Comparison of ENCODE assay signal across 7 cellular contexts in genomic region chr16:31072540-31073072, GRCh38. TPM values are rescaled to one million over a fixed set of nuclear protein-coding genes. Genes with fewer than 3 reads are reported as not detected.
DNase-seq lines count a peak whose midpoint lies in the region; ATAC-seq and TF ChIP-seq lines count a peak whose summit lies in the region.

No MANE protein-coding gene starts in this region.

- H3K4me3 ChIP-seq in GM06990 (replicated peaks; ENCODE audit: low read depth, low read length) (peak overlapping the region; percentile 89), HUES6 (ENCODE audit: low read depth, low read length) (peak overlapping the region; percentile 97), fibroblast of pulmonary artery (replicated peaks; ENCODE audit: low read depth, low read length) (peak overlapping the region; percentile 99), parathyroid adenoma (ENCODE audit: low read depth, low read length) (peak overlapping the region; percentile 90)

- H3K36me3 ChIP-seq in GM06990 (ENCODE audit: control insufficient read depth, insufficient read depth, low read length) = peaks cover 12% of the 10 kb centered on the region
- peaks cover 17% of the 10 kb centered on the region for H3K36me3 ChIP-seq in HUES6 (ENCODE audit: control insufficient read depth, insufficient read depth, low read length)
- no peaks in the 10 kb centered on the region for H3K36me3 ChIP-seq in parathyroid adenoma (ENCODE audit: control insufficient read depth, insufficient read depth, low read length)

- peak overlapping the region; percentile 98 for H3K4me3 Mint-ChIP-seq in activated CD4-positive, alpha-beta memory T cell treated with anti-CD3 and anti-CD28 coated beads for 36 hours

- no peaks in the 10 kb centered on the region for H3K9me3 ChIP-seq in HUES6 (ENCODE audit: control insufficient read depth, insufficient read depth, low read depth, low read length)
- H3K9me3 ChIP-seq in parathyroid adenoma (ENCODE audit: control insufficient read depth, low read length) = no peaks in the 10 kb centered on the region

- H3K9me3 Mint-ChIP-seq in activated CD4-positive, alpha-beta memory T cell treated with anti-CD3 and anti-CD28 coated beads for 36 hours = no peaks in the 10 kb centered on the region

- H3K79me2 ChIP-seq in parathyroid adenoma = peaks cover 2% of the 10 kb centered on the region

- peak overlapping the region; percentile 90 for H3K4me2 ChIP-seq in parathyroid adenoma (ENCODE audit: low read length)

- ATAC-seq in HG03442 (IDR thresholded peaks at IDR 0.05; ENCODE audit: unreplicated experiment) = no peak

- H3K27me3 ChIP-seq in GM06990 (replicated peaks; ENCODE audit: control insufficient read depth, insufficient read depth, low read length) (no peaks in the 10 kb centered on the region), HUES6 (ENCODE audit: control insufficient read depth, insufficient read depth, low read length) (no peaks in the 10 kb centered on the region), parathyroid adenoma (ENCODE audit: control insufficient read depth, insufficient read depth, low read length) (no peaks in the 10 kb centered on the region)

- peak overlapping the region; percentile 97 for H2AFZ ChIP-seq in parathyroid adenoma

- H3K27ac Mint-ChIP-seq in activated CD4-positive, alpha-beta memory T cell treated with anti-CD3 and anti-CD28 coated beads for 36 hours = peak overlapping the region; percentile 97

- intact Hi-C loops in activated CD4-positive, alpha-beta memory T cell treated with anti-CD3 and anti-CD28 coated beads for 36 hours (cut with micrococcal nuclease) = no loop called here

- CTCF ChIA-PET in activated CD4-positive, alpha-beta memory T cell treated with anti-CD3 and anti-CD28 coated beads for 36 hours (lab: Charles Lee) = interaction anchor here (1.3 to 3.4 kb wide), 4 partner anchors 20 to 119 kb away, joined by 3 to 22 read pairs (median 14); partner anchors contain the start of gene HSD3B7

- no peaks in the 10 kb centered on the region for H3K36me3 Mint-ChIP-seq in activated CD4-positive, alpha-beta memory T cell treated with anti-CD3 and anti-CD28 coated beads for 36 hours

- DNase-seq in GM06990 (ENCODE audit: extremely low read depth, insufficient read length) = peak; percentile 47
- peak; percentile 65 for DNase-seq in activated CD4-positive, alpha-beta memory T cell treated with anti-CD3 and anti-CD28 coated beads for 36 hours
- peak; percentile 45 for DNase-seq in fibroblast of pulmonary artery (ENCODE audit: low read depth)
- DNase-seq in LoVo (ENCODE audit: low spot score) = no peak

- H3K27ac ChIP-seq in HUES6 (ENCODE audit: low read depth, low read length) (peak overlapping the region; percentile 59), parathyroid adenoma (peak overlapping the region; percentile 86)

- H3K4me1 Mint-ChIP-seq in activated CD4-positive, alpha-beta memory T cell treated with anti-CD3 and anti-CD28 coated beads for 36 hours (ENCODE audit: low read depth) = peaks cover 34% of the 10 kb centered on the region

- POLR2A ChIA-PET in activated CD4-positive, alpha-beta memory T cell treated with anti-CD3 and anti-CD28 coated beads for 36 hours (lab: Charles Lee) = interaction anchor here (1.5 to 2.4 kb wide), 5 partner anchors 8 to 107 kb away, joined by 5 to 23 read pairs (median 16); partner anchors contain the start of genes FUS, KAT8 and VKORC1

- H3K27me3 Mint-ChIP-seq in activated CD4-positive, alpha-beta memory T cell treated with anti-CD3 and anti-CD28 coated beads for 36 hours = no peaks in the 10 kb centered on the region

- H3K4me1 ChIP-seq in HUES6 (ENCODE audit: control insufficient read depth, insufficient read depth, low read length) (peaks cover 6% of the 10 kb centered on the region), parathyroid adenoma (peaks cover 2% of the 10 kb centered on the region)

- H3K9ac ChIP-seq in HUES6 (ENCODE audit: low read length) (peak overlapping the region; percentile 83), parathyroid adenoma (peak overlapping the region; percentile 41)

- TF ChIP-seq CTCF in GM06990 (IDR thresholded peaks at IDR 0.05; ENCODE audit: insufficient read depth, low read length, poor library complexity, severe bottlenecking) = no peak
- TF ChIP-seq CTCF in fibroblast of pulmonary artery (IDR thresholded peaks at IDR 0.05; ENCODE audit: low read length, missing control alignments) = no peak
- TF ChIP-seq CTCF in parathyroid adenoma (IDR thresholded peaks at IDR 0.05) = no peak

RNA-seq across cellular contexts. Expression of gene ZNF668, which starts 1.4 kb away (rescaled TPM):
- total RNA-seq in activated CD4-positive, alpha-beta memory T cell treated with anti-CD3 and anti-CD28 coated beads for 36 hours = 10 to 100 TPM; 11.4 to 13.3 TPM

RNA-seq across cellular contexts. Expression of gene ZNF646, which starts 1.6 kb away (rescaled TPM):
- 10 to 100 TPM; 18.6 to 19.9 TPM for total RNA-seq in activated CD4-positive, alpha-beta memory T cell treated with anti-CD3 and anti-CD28 coated beads for 36 hours

RNA-seq across cellular contexts. Expression of gene PRSS53, which starts 16.1 kb away (rescaled TPM):
- total RNA-seq in activated CD4-positive, alpha-beta memory T cell treated with anti-CD3 and anti-CD28 coated beads for 36 hours = 1 to 10 TPM; 3.4 to 5.3 TPM

RNA-seq across cellular contexts. Expression of gene VKORC1, which starts 22.0 kb away (rescaled TPM):
- 10 to 100 TPM; 67.3 to 72.3 TPM for total RNA-seq in activated CD4-positive, alpha-beta memory T cell treated with anti-CD3 and anti-CD28 coated beads for 36 hours

RNA-seq across cellular contexts. Expression of gene BCKDK, which starts 35.6 kb away (rescaled TPM):
- total RNA-seq in activated CD4-positive, alpha-beta memory T cell treated with anti-CD3 and anti-CD28 coated beads for 36 hours = 10 to 100 TPM; 38.5 to 40.5 TPM
